Comparison of ENCODE assay signal across 28 cellular contexts in genomic region chr3:43735618-43736017, GRCh38. TPM values are rescaled to one million over a fixed set of nuclear protein-coding genes. Genes with fewer than 3 reads are reported as not detected.
DNase-seq lines count a peak whose midpoint lies in the region; ATAC-seq, FAIRE-seq and TF ChIP-seq lines count a peak whose summit lies in the region.
"Had no signal": no experiment of that assay in that cellular context is flagged by ENCODE, and none has a peak within 500 bp of the region (broad histone marks: within the 10 kb centered on the region; RNA-seq: fewer than 3 reads in every experiment).

No MANE protein-coding gene starts in this region.

- no peaks in the 10 kb centered on the region for H3K79me2 ChIP-seq in astrocyte (ENCODE audit: insufficient read depth, low read length)

- no peak overlapping the region for H3K4me2 ChIP-seq in astrocyte (ENCODE audit: low read length)

- no peaks in the 10 kb centered on the region for H3K36me3 Mint-ChIP-seq in astrocyte (ENCODE audit: low read depth, unreplicated experiment)
- no peaks in the 10 kb centered on the region for H3K36me3 Mint-ChIP-seq in activated CD8-positive, alpha-beta T cell treated with anti-CD3 and anti-CD28 coated beads, Interleukin-2, amount 10 ng/mL, durations not matched to agents 7 days and 5 days (ENCODE audit: low read depth)

- no peak for TF ChIP-seq CTCF in astrocyte (IDR thresholded peaks at IDR 0.05; ENCODE audit: insufficient read depth, low read depth, low read length)

- peak overlapping the region; percentile 77 for H3K27ac Mint-ChIP-seq in astrocyte (ENCODE audit: unreplicated experiment)
- no peak overlapping the region for H3K27ac Mint-ChIP-seq in activated CD8-positive, alpha-beta T cell treated with anti-CD3 and anti-CD28 coated beads, Interleukin-2, amount 10 ng/mL, durations not matched to agents 7 days and 5 days
- H3K27ac Mint-ChIP-seq: CD14-positive monocyte; CD8-positive, alpha-beta memory T cell had no signal

- H3K9ac ChIP-seq in astrocyte (ENCODE audit: low read length): no peak overlapping the region

- CTCF ChIA-PET in activated CD8-positive, alpha-beta T cell treated with anti-CD3 and anti-CD28 coated beads, Interleukin-2, amount 10 ng/mL, durations not matched to agents 7 days and 5 days (lab: Charles Lee): no interaction called here

- H3K9me3 Mint-ChIP-seq in astrocyte (ENCODE audit: unreplicated experiment): no peaks in the 10 kb centered on the region
- no peaks in the 10 kb centered on the region for H3K9me3 Mint-ChIP-seq in activated CD8-positive, alpha-beta T cell treated with anti-CD3 and anti-CD28 coated beads, Interleukin-2, amount 10 ng/mL, durations not matched to agents 7 days and 5 days (ENCODE audit: insufficient read depth)
- H3K9me3 Mint-ChIP-seq: CD14-positive monocyte; CD8-positive, alpha-beta memory T cell had no signal

- POLR2A ChIA-PET in activated CD8-positive, alpha-beta T cell treated with anti-CD3 and anti-CD28 coated beads, Interleukin-2, amount 10 ng/mL, durations not matched to agents 7 days and 5 days (lab: Charles Lee): no interaction called here

- ATAC-seq in left lobe of liver: peak; percentile 8
- no peak for ATAC-seq in activated CD8-positive, alpha-beta T cell treated with anti-CD3 and anti-CD28 coated beads, Interleukin-2, amount 10 ng/mL, durations not matched to agents 7 days and 5 days

- no peak for DNase-seq in astrocyte (ENCODE audit: low read depth)
- DNase-seq in left lobe of liver (ENCODE audit: low spot score): no peak
- DNase-seq in small intestine: peak; percentile 35
- no peak for DNase-seq in activated CD8-positive, alpha-beta T cell treated with anti-CD3 and anti-CD28 coated beads, Interleukin-2, amount 10 ng/mL, durations not matched to agents 7 days and 5 days
- no peak for DNase-seq in AG20443 (ENCODE audit: low spot score)
- DNase-seq in NCI-H82 treated with DMSO at 0.1 percent for 48 hours (lab: John Stamatoyannopoulos, UW; ENCODE audit: unreplicated experiment): no peak
- DNase-seq in NCI-H82 (lab: John Stamatoyannopoulos, UW): no peak
- DNase-seq: BE2C; CD8-positive, alpha-beta memory T cell; DMS153; DND-41; H7; Kasumi-1; NCI-H1092 treated with DMSO at 0.1 percent for 48 hours; NCI-H1436; NCI-H187; NCI-H2081 treated with DMSO at 0.1 percent for 48 hours; NCI-H2171; NCI-H226; NCI-H510A treated with DMSO at 0.1 percent for 48 hours; NCI-H774; Right ventricle myocardium superior; RPMI8226 had no signal

- H3K4me3 ChIP-seq in astrocyte (ENCODE audit: insufficient read depth, low read depth, low read length) (no peak overlapping the region), small intestine (ENCODE audit: low read depth in 1 of 2, low read length in 2 of 2) (no peak overlapping the region)
- H3K4me3 ChIP-seq: SJSA1 had no signal

- H3K27me3 ChIP-seq in astrocyte (ENCODE audit: insufficient read depth, low read length) (no peaks in the 10 kb centered on the region), small intestine (ENCODE audit: control insufficient read depth in 2 of 2, insufficient read depth in 2 of 2, low read length in 2 of 2) (no peaks in the 10 kb centered on the region)
- H3K27me3 ChIP-seq: BE2C, SJSA1 had no signal

- H3K27me3 Mint-ChIP-seq in astrocyte (ENCODE audit: low read depth, unreplicated experiment): no peaks in the 10 kb centered on the region
- no peaks in the 10 kb centered on the region for H3K27me3 Mint-ChIP-seq in activated CD8-positive, alpha-beta T cell treated with anti-CD3 and anti-CD28 coated beads, Interleukin-2, amount 10 ng/mL, durations not matched to agents 7 days and 5 days (ENCODE audit: low read depth)

- no peaks in the 10 kb centered on the region for H3K36me3 ChIP-seq in astrocyte (ENCODE audit: insufficient read depth, low read length)
- H3K36me3 ChIP-seq in small intestine (ENCODE audit: control insufficient read depth in 2 of 2, insufficient read depth in 2 of 2, low read length in 2 of 2): peaks cover 0 to 3% of the 10 kb centered on the region in 2 donors
- H3K36me3 ChIP-seq: BE2C, SJSA1 had no signal

- H3K4me1 ChIP-seq in astrocyte (ENCODE audit: insufficient read depth, low read length) (peaks cover 18% of the 10 kb centered on the region), small intestine (ENCODE audit: control insufficient read depth in 2 of 2, insufficient read depth in 1 of 2, low read depth in 1 of 2, low read length in 1 of 2) (peaks cover 0 to 6% of the 10 kb centered on the region in 2 donors)
- H3K4me1 ChIP-seq: BE2C had no signal

- H2AFZ ChIP-seq in astrocyte (ENCODE audit: low read depth, low read length): no peak overlapping the region

- H3K4me1 Mint-ChIP-seq in astrocyte (ENCODE audit: low read depth, unreplicated experiment): peaks cover 13% of the 10 kb centered on the region
- no peaks in the 10 kb centered on the region for H3K4me1 Mint-ChIP-seq in activated CD8-positive, alpha-beta T cell treated with anti-CD3 and anti-CD28 coated beads, Interleukin-2, amount 10 ng/mL, durations not matched to agents 7 days and 5 days (ENCODE audit: low read depth)
- H3K4me1 Mint-ChIP-seq: CD14-positive monocyte; CD8-positive, alpha-beta memory T cell had no signal

- no peak for FAIRE-seq in astrocyte (lab: Jason Lieb, UNC)
- FAIRE-seq in small intestine (lab: Jason Lieb, UNC): no peak
- FAIRE-seq: GM12892, GM19239 had no signal

- no peak overlapping the region for H3K4me3 Mint-ChIP-seq in astrocyte (ENCODE audit: unreplicated experiment)
- no peak overlapping the region for H3K4me3 Mint-ChIP-seq in activated CD8-positive, alpha-beta T cell treated with anti-CD3 and anti-CD28 coated beads, Interleukin-2, amount 10 ng/mL, durations not matched to agents 7 days and 5 days
- H3K4me3 Mint-ChIP-seq: CD14-positive monocyte; CD8-positive, alpha-beta memory T cell had no signal

- H3K27ac ChIP-seq in astrocyte (ENCODE audit: low read depth, low read length): no peak overlapping the region
- peak overlapping the region in 1 of 2 donors; percentile 39 for H3K27ac ChIP-seq in small intestine (ENCODE audit: low read depth in 1 of 2, low read length in 1 of 2)
- H3K27ac ChIP-seq: HL-60, SJSA1 had no signal

- WGBS in small intestine, 3 donors: 89 to 95% (median 90%) methylated on average over 4 of the region's 4 CpGs

- H4K20me1 ChIP-seq in astrocyte (ENCODE audit: insufficient read depth, low read length): no peaks in the 10 kb centered on the region

- H3K9me3 ChIP-seq in astrocyte (ENCODE audit: insufficient read depth, low read depth, low read length): no peaks in the 10 kb centered on the region
- H3K9me3 ChIP-seq in small intestine (ENCODE audit: control insufficient read depth, low read depth): no peaks in the 10 kb centered on the region
- H3K9me3 ChIP-seq: BE2C, SJSA1 had no signal

RNA-seq across cellular contexts. Expression of gene ABHD5, which starts 44.9 kb away (rescaled TPM):
- 15.1 and 18.3 TPM in 2 replicates for total RNA-seq in astrocyte
- 12.8 TPM for total RNA-seq in left lobe of liver
- polyA plus RNA-seq in small intestine: 10 to 100 TPM; 13.8 to 30.0 (median 27.8) TPM
- 10 to 100 TPM; 12.5 to 14.1 TPM for total RNA-seq in activated CD8-positive, alpha-beta T cell treated with anti-CD3 and anti-CD28 coated beads, Interleukin-2, amount 10 ng/mL, durations not matched to agents 7 days and 5 days
